Comparison of ENCODE assay signal across 18 cellular contexts in genomic region chr15:24899367-24899766, GRCh38. TPM values are rescaled to one million over a fixed set of nuclear protein-coding genes. Genes with fewer than 3 reads are reported as not detected.
DNase-seq lines count a peak whose midpoint lies in the region; ATAC-seq and TF ChIP-seq lines count a peak whose summit lies in the region.
"Had no signal": no experiment of that assay in that cellular context is flagged by ENCODE, and none has a peak within 500 bp of the region (broad histone marks: within the 10 kb centered on the region; RNA-seq: fewer than 3 reads in every experiment).

No MANE protein-coding gene starts in this region.

- POLR2A ChIA-PET in activated CD4-positive, alpha-beta T cell treated with anti-CD3 and anti-CD28 coated beads for 36 hours (lab: Charles Lee) = no interaction called here

- no peak overlapping the region for H2BK12ac ChIP-seq in neuronal stem cell (ENCODE audit: low read length)

- H3K27me3 Mint-ChIP-seq in GM23338 (ENCODE audit: insufficient read depth, low read depth, poor library complexity) = peaks cover 3% of the 10 kb centered on the region
- H3K27me3 Mint-ChIP-seq in activated CD4-positive, alpha-beta T cell treated with anti-CD3 and anti-CD28 coated beads for 36 hours = no peaks in the 10 kb centered on the region
- H3K27me3 Mint-ChIP-seq: CD4-positive, alpha-beta memory T cell had no signal

- in situ Hi-C loops in mammary epithelial cell (cut with MboI; ENCODE audit: low sequenced_read_pairs in 2 of 2) = loop anchor here in 1 of 2 donors (25.0 kb wide), 1 partner anchor 88 kb away; no protein-coding TSS in a partner anchor

- 0 out of 2 replicates have a peak, but pooled peaks cover 9% of the 10 kb centered on the region for H3K9me2 ChIP-seq in GM23338 (ENCODE audit: insufficient read depth)

- DNase-seq in GM23338 (ENCODE audit: low spot score) (peak; percentile 43), SJCRH30 (peak in 1 of 2 experiments; percentile 13), neuronal stem cell (ENCODE audit: low spot score) (no peak), mammary epithelial cell (no peak)
- no peak for DNase-seq in activated CD4-positive, alpha-beta T cell treated with anti-CD3 and anti-CD28 coated beads for 36 hours
- DNase-seq: CD4-positive, alpha-beta memory T cell; DMS79; H7; NCI-H1105; NCI-H2081 treated with DMSO at 0.1 percent for 48 hours; NCI-H446 treated with DMSO at 0.1 percent for 48 hours; Peyer's patch had no signal

- no peak overlapping the region for H3K4me3 Mint-ChIP-seq in GM23338
- no peak overlapping the region for H3K4me3 Mint-ChIP-seq in activated CD4-positive, alpha-beta T cell treated with anti-CD3 and anti-CD28 coated beads for 36 hours
- H3K4me3 Mint-ChIP-seq: CD4-positive, alpha-beta memory T cell had no signal

- no TSS peak for BruUV-seq in mammary epithelial cell (replicated peaks; lab: Mats Ljungman, UMichigan)

- no peaks in the 10 kb centered on the region for H3K79me1 ChIP-seq in neuronal stem cell (ENCODE audit: low read depth, low read length)

- no peaks in the 10 kb centered on the region for H3F3A ChIP-seq in GM23338 (replicated peaks; ENCODE audit: low read depth)

- H2AFZ ChIP-seq in GM23338 (no peak overlapping the region), neuronal stem cell (ENCODE audit: low read length) (no peak overlapping the region), mammary epithelial cell (ENCODE audit: low read depth, low read length) (no peak overlapping the region)

- peak overlapping the region; percentile 89 for H3K27ac ChIP-seq in GM23338 (ENCODE audit: low read depth)
- H3K27ac ChIP-seq in SJCRH30 = peak overlapping the region; percentile 48
- H3K27ac ChIP-seq in iPS-18a (ENCODE audit: low read length) = peak overlapping the region; percentile 60
- peak overlapping the region; percentile 8 for H3K27ac ChIP-seq in neuronal stem cell (replicated peaks; ENCODE audit: low read length)
- no peak overlapping the region for H3K27ac ChIP-seq in mammary epithelial cell (ENCODE audit: insufficient read depth, low read depth, low read length)
- H3K27ac ChIP-seq: A549, HL-60, Peyer's patch had no signal

- H4K91ac ChIP-seq in neuronal stem cell (ENCODE audit: low read depth, low read length, poor library complexity) = no peak overlapping the region

- H3K4me1 Mint-ChIP-seq in GM23338 = peaks cover 33% of the 10 kb centered on the region
- H3K4me1 Mint-ChIP-seq in activated CD4-positive, alpha-beta T cell treated with anti-CD3 and anti-CD28 coated beads for 36 hours = no peaks in the 10 kb centered on the region
- H3K4me1 Mint-ChIP-seq: CD4-positive, alpha-beta memory T cell had no signal

- H3K4me3 ChIP-seq in GM23338 = no peak overlapping the region
- H3K4me3 ChIP-seq in SJCRH30 = no peak overlapping the region
- no peak overlapping the region for H3K4me3 ChIP-seq in iPS-18a (ENCODE audit: low read length)
- H3K4me3 ChIP-seq in neuronal stem cell (ENCODE audit: low read length in 2 of 2) = no peak overlapping the region
- no peak overlapping the region for H3K4me3 ChIP-seq in mammary epithelial cell (replicated peaks in 1 of 3; ENCODE audit: insufficient read depth in 1 of 3, low read depth in 2 of 3, low read length in 3 of 3)
- H3K4me3 ChIP-seq: A549, K562, Peyer's patch had no signal

- H3K9me3 ChIP-seq in SJCRH30 (replicated peaks) (peaks cover 5% of the 10 kb centered on the region; the same call in 1 of the 2 replicates), iPS-18a (ENCODE audit: control insufficient read depth, low read depth, low read length) (peaks cover 18% of the 10 kb centered on the region), neuronal stem cell (replicated peaks in 1 of 2; ENCODE audit: control insufficient read depth in 2 of 2, insufficient read depth in 1 of 2, low read depth in 1 of 2, low read length in 2 of 2) (peaks cover 2 to 21% of the 10 kb centered on the region in 2 donors), mammary epithelial cell (replicated peaks; ENCODE audit: insufficient read depth, low read length) (peaks cover 13% of the 10 kb centered on the region)
- H3K9me3 ChIP-seq: A549 had no signal

- CTCF ChIA-PET in mammary epithelial cell (lab: Charles Lee; ENCODE audit: low non-redundant PET) = no interaction called here
- CTCF ChIA-PET in activated CD4-positive, alpha-beta T cell treated with anti-CD3 and anti-CD28 coated beads for 36 hours (lab: Charles Lee) = interaction anchor here (0.6 kb wide), 1 partner anchor 8 kb away, joined by 3 read pairs; no protein-coding TSS in a partner anchor

- peaks cover 45% of the 10 kb centered on the region for H3K36me3 Mint-ChIP-seq in GM23338 (ENCODE audit: low read depth)
- H3K36me3 Mint-ChIP-seq in activated CD4-positive, alpha-beta T cell treated with anti-CD3 and anti-CD28 coated beads for 36 hours (ENCODE audit: low read depth) = peaks cover 3% of the 10 kb centered on the region
- H3K36me3 Mint-ChIP-seq: CD4-positive, alpha-beta memory T cell had no signal

- no peak overlapping the region for H3K18ac ChIP-seq in neuronal stem cell (ENCODE audit: low read length)

- H2AK5ac ChIP-seq in neuronal stem cell (ENCODE audit: low read depth, low read length) = no peak overlapping the region

- no peak overlapping the region for H3K14ac ChIP-seq in neuronal stem cell (ENCODE audit: low read length)

- no peaks in the 10 kb centered on the region for H3K27me3 ChIP-seq in GM23338 (ENCODE audit: insufficient read depth)
- no peaks in the 10 kb centered on the region for H3K27me3 ChIP-seq in SJCRH30
- H3K27me3 ChIP-seq in iPS-18a (ENCODE audit: control insufficient read depth, insufficient read depth, low read length) = no peaks in the 10 kb centered on the region
- no peaks in the 10 kb centered on the region for H3K27me3 ChIP-seq in neuronal stem cell (ENCODE audit: control insufficient read depth in 3 of 3, insufficient read depth in 3 of 3, low read depth in 1 of 3, low read length in 3 of 3)
- H3K27me3 ChIP-seq in mammary epithelial cell (ENCODE audit: insufficient read depth, low read length) = no peaks in the 10 kb centered on the region
- H3K27me3 ChIP-seq: Peyer's patch had no signal

- no peak overlapping the region for H2BK15ac ChIP-seq in neuronal stem cell (ENCODE audit: low read length)

- no peak overlapping the region for H3K4ac ChIP-seq in neuronal stem cell (ENCODE audit: low read length)

- H3K79me2 ChIP-seq in GM23338 (replicated peaks; ENCODE audit: insufficient read depth) = no peaks in the 10 kb centered on the region
- H3K79me2 ChIP-seq in mammary epithelial cell (ENCODE audit: insufficient read depth, low read length) = no peaks in the 10 kb centered on the region

- peaks cover 81% of the 10 kb centered on the region for H3K9me3 Mint-ChIP-seq in GM23338
- H3K9me3 Mint-ChIP-seq in activated CD4-positive, alpha-beta T cell treated with anti-CD3 and anti-CD28 coated beads for 36 hours (ENCODE audit: low read depth) = peaks cover 22% of the 10 kb centered on the region

- TF ChIP-seq CTCF in GM23338 (conservative IDR thresholded peaks at IDR 0.05; ENCODE audit: low read depth in 2 of 2) = no peak
- TF ChIP-seq CTCF in mammary epithelial cell (conservative IDR thresholded peaks at IDR 0.05 in 1 of 2, IDR thresholded peaks at IDR 0.05 in 1 of 2; ENCODE audit: extremely low read depth in 1 of 2, insufficient read depth in 1 of 2, low read depth in 1 of 2, low read length in 2 of 2) = no peak

- intact Hi-C loops in mammary epithelial cell (cut with micrococcal nuclease) = no loop called here
- intact Hi-C loops in activated CD4-positive, alpha-beta T cell treated with anti-CD3 and anti-CD28 coated beads for 36 hours (cut with DNase I, micrococcal nuclease) = no loop called here

- peak; percentile 66 for ATAC-seq in GM23338
- no peak for ATAC-seq in HG03095 (IDR thresholded peaks at IDR 0.05; ENCODE audit: unreplicated experiment)
- ATAC-seq in activated CD4-positive, alpha-beta T cell treated with anti-CD3 and anti-CD28 coated beads for 36 hours = no peak
- ATAC-seq: A549, K562, Right ventricle myocardium inferior had no signal

- peak overlapping the region; percentile 12 for H3K9ac ChIP-seq in iPS-18a (ENCODE audit: low read length)
- H3K9ac ChIP-seq in neuronal stem cell (ENCODE audit: low read depth, low read length, poor library complexity) = no peak overlapping the region
- H3K9ac ChIP-seq in mammary epithelial cell (ENCODE audit: insufficient read depth, low read length) = no peak overlapping the region

- H2BK120ac ChIP-seq in neuronal stem cell (ENCODE audit: low read depth, low read length) = no peak overlapping the region

- no peak overlapping the region for H4K8ac ChIP-seq in neuronal stem cell (ENCODE audit: low read depth, low read length)

- no peak overlapping the region for H3K23ac ChIP-seq in neuronal stem cell (ENCODE audit: low read depth, low read length, poor library complexity)

- dilution Hi-C loops in mammary epithelial cell (cut with HindIII; ENCODE audit: low sequenced_read_pairs) = no loop called here

- WGBS in neuronal stem cell (ENCODE audit: extremely low coverage in 2 of 2, insufficient read length in 2 of 2, insufficient replicate concordance in 1 of 2), 2 donors = no CpG with 5 or more reads among the region's 3 CpGs
- WGBS in mammary epithelial cell (ENCODE audit: low coverage, missing lambda C conversion rate) = 64% methylated on average over 3 of the region's 3 CpGs

- H3K4me1 ChIP-seq in GM23338 (ENCODE audit: insufficient read depth) (peaks cover 22% of the 10 kb centered on the region), SJCRH30 (peaks cover 22% of the 10 kb centered on the region), iPS-18a (ENCODE audit: control insufficient read depth, low read depth, low read length) (peaks cover 16% of the 10 kb centered on the region), neuronal stem cell (ENCODE audit: control insufficient read depth in 2 of 2, insufficient read depth in 1 of 2, low read depth in 1 of 2, low read length in 2 of 2) (peaks cover 6 to 8% of the 10 kb centered on the region in 2 donors), mammary epithelial cell (ENCODE audit: insufficient read depth, low read length) (no peaks in the 10 kb centered on the region)
- H3K4me1 ChIP-seq: A549, Peyer's patch had no signal

- peak overlapping the region; percentile 93 for H3K27ac Mint-ChIP-seq in GM23338
- no peak overlapping the region for H3K27ac Mint-ChIP-seq in activated CD4-positive, alpha-beta T cell treated with anti-CD3 and anti-CD28 coated beads for 36 hours
- H3K27ac Mint-ChIP-seq: CD4-positive, alpha-beta memory T cell had no signal

- H3K36me3 ChIP-seq in GM23338 (ENCODE audit: insufficient read depth) (no peaks in the 10 kb centered on the region), SJCRH30 (no peaks in the 10 kb centered on the region), iPS-18a (ENCODE audit: control insufficient read depth, low read depth, low read length) (no peaks in the 10 kb centered on the region), neuronal stem cell (replicated peaks in 1 of 2; ENCODE audit: control insufficient read depth in 2 of 2, insufficient read depth in 2 of 2, low read length in 2 of 2) (peaks cover 2 to 18% of the 10 kb centered on the region in 2 donors), mammary epithelial cell (ENCODE audit: insufficient read depth, low read length) (no peaks in the 10 kb centered on the region)
- H3K36me3 ChIP-seq: Peyer's patch had no signal

- peak overlapping the region; percentile 10 for H3K4me2 ChIP-seq in GM23338
- H3K4me2 ChIP-seq in neuronal stem cell (ENCODE audit: insufficient read depth, low read length, poor library complexity, severe bottlenecking) = no peak overlapping the region
- H3K4me2 ChIP-seq in mammary epithelial cell (ENCODE audit: insufficient read depth, low read depth, low read length) = no peak overlapping the region
- H3K4me2 ChIP-seq: A549 had no signal

- no peaks in the 10 kb centered on the region for H4K20me1 ChIP-seq in GM23338 (replicated peaks; ENCODE audit: insufficient read depth)
- H4K20me1 ChIP-seq in mammary epithelial cell (ENCODE audit: insufficient read depth, low read length) = no peaks in the 10 kb centered on the region

- no peak overlapping the region for H2BK5ac ChIP-seq in neuronal stem cell (ENCODE audit: low read length)

RNA-seq across cellular contexts. Expression of gene SNRPN, which starts 55.4 kb away (rescaled TPM):
- total RNA-seq in GM23338 (2014; rRNA removed; shearing (Covaris generic)) = 966 TPM in 2 replicates
- polyA plus RNA-seq in GM23338 (2016; fragmentation: Nextera tagmentation; extraction: Ambion mirVana) (868 and 919 TPM in 2 replicates), mammary epithelial cell (92.4 TPM)
- total RNA-seq in SJCRH30 (2014; rRNA removed; shearing (Covaris generic)) = 65.7 and 66.1 TPM in 2 replicates
- 246 TPM for polyA plus RNA-seq in neuronal stem cell (2013, experiment 1 of 2)
- 238 TPM for polyA plus RNA-seq in neuronal stem cell (2013, experiment 2 of 2)
- 100 to 1,000 TPM in 1 of 2 donors, 10 to 100 TPM in 1; 57.7 to 118 TPM for total RNA-seq in mammary epithelial cell
- 51.4 TPM for polyA minus RNA-seq in mammary epithelial cell
- 10 to 100 TPM; 62.2 to 70.3 TPM for total RNA-seq in activated CD4-positive, alpha-beta T cell treated with anti-CD3 and anti-CD28 coated beads for 36 hours

RNA-seq across cellular contexts. Expression of gene SNURF, which starts 55.4 kb away (rescaled TPM):
- total RNA-seq in GM23338 (2014; rRNA removed; shearing (Covaris generic)) = 54.0 and 63.6 TPM in 2 replicates
- polyA plus RNA-seq in GM23338 (2016; fragmentation: Nextera tagmentation; extraction: Ambion mirVana) (17.6 and 19.1 TPM in 2 replicates), mammary epithelial cell (7.6 TPM)
- total RNA-seq in SJCRH30 (2014; rRNA removed; shearing (Covaris generic)) = 7.5 and 8.5 TPM in 2 replicates
- polyA plus RNA-seq in neuronal stem cell (2013, experiment 1 of 2) = 39.1 TPM
- polyA plus RNA-seq in neuronal stem cell (2013, experiment 2 of 2) = 44.5 TPM
- 10 to 100 TPM; 13.7 to 15.3 TPM for total RNA-seq in mammary epithelial cell
- polyA minus RNA-seq in mammary epithelial cell = not detected
- total RNA-seq in activated CD4-positive, alpha-beta T cell treated with anti-CD3 and anti-CD28 coated beads for 36 hours = 10 to 100 TPM in 1 of 2 experiments, 1 to 10 TPM in 1; 2.5 to 20.4 TPM
